In genomic region chr5:137693307-137693950, GRCh38 we compare ENCODE assay signal across 17 cellular contexts.
"Had no signal": no experiment of that assay in that cellular context is flagged by ENCODE, and none has a peak within 500 bp of the region (broad histone marks: within the 10 kb centered on the region; RNA-seq: fewer than 3 reads in every experiment).

No MANE protein-coding gene starts in this region.

- H3K9me3 ChIP-seq: ascending aorta, breast epithelium, gastroesophageal sphincter, tibial artery had no signal

- H3K4me3 Mint-ChIP-seq: activated CD4-positive, alpha-beta T cell treated with anti-CD3 and anti-CD28 coated beads for 36 hours had no signal

- H3K27me3 Mint-ChIP-seq: activated CD4-positive, alpha-beta T cell treated with anti-CD3 and anti-CD28 coated beads for 36 hours had no signal

- H3K27me3 ChIP-seq: ascending aorta, breast epithelium, gastroesophageal sphincter, heart left ventricle, tibial artery had no signal

- FAIRE-seq: urothelium cell line had no signal

- DNase-seq: activated CD4-positive, alpha-beta T cell treated with anti-CD3 and anti-CD28 coated beads for 36 hours; activated CD4-positive, alpha-beta T cell treated with anti-CD3 and anti-CD28 coated beads, Interleukin-2, amount 50 U/mL, for 48 hours; activated gamma-delta T cell treated with Interleukin-2 at 50 U/mL for 16 hours; heart left ventricle; kidney glomerular epithelial cell; mesenchymal stem cell; occipital lobe; retina; stimulated activated CD4-positive, alpha-beta T cell treated with anti-CD3 and anti-CD28 coated beads, Interleukin-2, amount 100 ng/mL, for 24 hours; stimulated activated naive CD4-positive, alpha-beta T cell treated with Interleukin-2 at 50 U/mL for 16 hours; tibial artery had no signal

- H3K4me1 ChIP-seq: ascending aorta, breast epithelium, tibial artery had no signal

- H3K36me3 ChIP-seq: breast epithelium had no signal

- H3K4me3 ChIP-seq: ascending aorta, breast epithelium, coronary artery, gastroesophageal sphincter, heart left ventricle, tibial artery had no signal

- H3K27ac ChIP-seq: ascending aorta, breast epithelium, coronary artery, gastroesophageal sphincter, tibial artery had no signal

- ATAC-seq: activated CD4-positive, alpha-beta T cell treated with anti-CD3 and anti-CD28 coated beads for 36 hours; esophagus mucosa; gastroesophageal sphincter had no signal

- H3K27ac Mint-ChIP-seq: activated CD4-positive, alpha-beta T cell treated with anti-CD3 and anti-CD28 coated beads for 36 hours had no signal
